ENCODE assay signal across 13 cellular contexts in the genomic region with DNA sequence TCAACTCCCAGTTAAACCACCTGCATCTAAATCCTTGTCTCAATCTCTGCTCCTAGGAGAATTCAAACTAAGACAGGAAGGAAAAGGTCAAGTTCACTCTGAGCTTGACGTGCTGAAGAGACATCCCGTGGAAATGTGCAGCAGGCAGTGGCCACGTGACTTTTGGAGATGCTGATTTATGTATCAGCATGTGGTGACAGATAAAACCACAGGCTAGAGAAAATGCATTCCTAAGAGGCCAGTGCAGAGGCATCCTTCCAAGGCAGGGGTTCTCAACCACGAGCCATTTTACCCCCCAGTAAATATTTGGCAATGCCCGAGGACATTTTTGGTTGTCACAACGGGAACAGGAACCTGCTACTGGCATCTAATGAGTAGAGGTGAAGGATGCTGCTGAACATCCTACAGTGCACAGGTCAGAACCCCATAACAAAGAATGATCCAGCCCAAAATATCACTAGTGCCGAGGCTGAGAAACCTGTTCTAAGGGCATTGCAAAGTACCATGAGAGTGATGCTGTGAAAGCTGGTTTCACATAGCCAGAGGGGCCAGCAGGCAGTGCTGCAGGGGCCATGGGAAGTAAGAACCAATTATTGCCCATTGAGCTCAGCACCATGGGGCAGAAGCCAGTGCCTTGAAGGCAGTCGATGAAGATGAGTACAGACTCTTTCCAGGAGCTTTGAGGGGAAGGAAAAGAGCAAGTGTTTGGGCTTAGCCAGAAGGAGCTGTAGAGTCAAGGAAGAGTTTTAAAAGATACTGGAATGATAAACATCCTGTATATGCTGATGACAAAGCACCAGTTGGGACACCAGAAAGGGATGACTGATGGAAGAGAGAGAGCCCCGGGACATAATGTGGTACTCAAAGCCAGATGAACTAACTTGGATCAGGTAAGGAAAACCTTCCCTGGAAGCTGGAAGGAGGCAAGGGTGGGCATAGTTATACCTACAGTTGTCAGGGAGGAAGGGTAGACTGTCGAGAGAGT.
DNase-seq lines count a peak whose midpoint lies in the region; ATAC-seq and TF ChIP-seq lines count a peak whose summit lies in the region.
"Had no signal": no experiment of that assay in that cellular context is flagged by ENCODE, and none has a peak within 500 bp of the region (broad histone marks: within the 10 kb centered on the region; RNA-seq: fewer than 3 reads in every experiment).

No MANE protein-coding gene starts in this region.

- no peak for DNase-seq in stimulated activated naive CD8-positive, alpha-beta T cell treated with anti-CD3 and anti-CD28 coated beads, Interleukin-15, Interleukin-2, amounts not matched to agents 100 U/mL and 50 U/mL, for 24 hours
- peak; percentile 19 for DNase-seq in activated CD8-positive, alpha-beta T cell treated with anti-CD3 and anti-CD28 coated beads for 36 hours
- DNase-seq in foreskin fibroblast (peak; percentile 65 to 74), sigmoid colon (no peak), NCI-H345 treated with DMSO at 0.1 percent for 48 hours (lab: John Stamatoyannopoulos, UW; ENCODE audit: unreplicated experiment) (no peak)
- no peak for DNase-seq in activated T-cell treated with anti-CD3 and anti-CD28 coated beads, Interleukin-2, amount 50 U/mL, for 1 hour
- DNase-seq: activated CD4-positive, alpha-beta T cell treated with anti-CD3 and anti-CD28 coated beads for 36 hours; body of pancreas; SHP77 treated with DMSO at 0.1 percent for 48 hours had no signal

- peaks cover 14% of the 10 kb centered on the region for H3K4me1 Mint-ChIP-seq in stimulated activated naive CD8-positive, alpha-beta T cell treated with anti-CD3 and anti-CD28 coated beads, Interleukin-15, Interleukin-2, amounts not matched to agents 100 ng/mL and 50 ng/mL, for 24 hours (ENCODE audit: low read depth)
- peaks cover 4% of the 10 kb centered on the region for H3K4me1 Mint-ChIP-seq in activated CD8-positive, alpha-beta T cell treated with anti-CD3 and anti-CD28 coated beads for 36 hours (ENCODE audit: low read depth)

- intact Hi-C loops in activated CD8-positive, alpha-beta T cell treated with anti-CD3 and anti-CD28 coated beads for 36 hours (cut with micrococcal nuclease), result no loop called here
- intact Hi-C loops in sigmoid colon (cut with DNase I), result loop anchor here (5.0 kb wide), 1 partner anchor 106 kb away; a partner anchor contains a TSS

- H3K27me3 Mint-ChIP-seq in stimulated activated naive CD8-positive, alpha-beta T cell treated with anti-CD3 and anti-CD28 coated beads, Interleukin-15, Interleukin-2, amounts not matched to agents 100 ng/mL and 50 ng/mL, for 24 hours, result no peaks in the 10 kb centered on the region
- no peaks in the 10 kb centered on the region for H3K27me3 Mint-ChIP-seq in activated CD8-positive, alpha-beta T cell treated with anti-CD3 and anti-CD28 coated beads for 36 hours
- H3K27me3 Mint-ChIP-seq: activated CD4-positive, alpha-beta T cell treated with anti-CD3 and anti-CD28 coated beads for 36 hours had no signal

- no peak overlapping the region for H3K27ac ChIP-seq in sigmoid colon
- H3K27ac ChIP-seq: body of pancreas, C4-2B had no signal

- 46 to 70% methylated on average over 10 of the region's 10 CpGs for WGBS in sigmoid colon, 2 donors

- H3K27me3 ChIP-seq in sigmoid colon, result no peaks in the 10 kb centered on the region
- H3K27me3 ChIP-seq: body of pancreas had no signal

- no peaks in the 10 kb centered on the region for H3K9me3 ChIP-seq in sigmoid colon
- H3K9me3 ChIP-seq: body of pancreas had no signal

- CTCF ChIA-PET in activated CD8-positive, alpha-beta T cell treated with anti-CD3 and anti-CD28 coated beads for 36 hours (lab: Charles Lee), result interaction anchor here (1.1 to 6.3 kb wide), 8 partner anchors 19 to 379 kb away, joined by 3 to 34 read pairs (median 8); a partner anchor contains a TSS

- no peak for TF ChIP-seq POLR2A in sigmoid colon (IDR thresholded peaks at IDR 0.05)

- no peak for TF ChIP-seq EP300 in sigmoid colon (IDR thresholded peaks at IDR 0.05)

- no peak overlapping the region for H3K4me3 ChIP-seq in foreskin fibroblast (ENCODE audit: low read depth in 1 of 2, low read length in 2 of 2)
- no peak overlapping the region for H3K4me3 ChIP-seq in sigmoid colon
- H3K4me3 ChIP-seq: body of pancreas had no signal

- POLR2A ChIA-PET in activated CD8-positive, alpha-beta T cell treated with anti-CD3 and anti-CD28 coated beads for 36 hours (lab: Charles Lee), result no interaction called here

- H3K36me3 Mint-ChIP-seq in stimulated activated naive CD8-positive, alpha-beta T cell treated with anti-CD3 and anti-CD28 coated beads, Interleukin-15, Interleukin-2, amounts not matched to agents 100 ng/mL and 50 ng/mL, for 24 hours (ENCODE audit: low read depth), result no peaks in the 10 kb centered on the region
- no peaks in the 10 kb centered on the region for H3K36me3 Mint-ChIP-seq in activated CD8-positive, alpha-beta T cell treated with anti-CD3 and anti-CD28 coated beads for 36 hours (ENCODE audit: low read depth)
- H3K36me3 Mint-ChIP-seq: stimulated activated effector memory CD8-positive, alpha-beta T cell treated with anti-CD3 and anti-CD28 coated beads, Interleukin-12 subunit alpha, Interleukin-12 subunit beta, amount 100 ng/mL, for 72 hours had no signal

- H3K4me1 ChIP-seq in sigmoid colon, result peaks cover 0 to 5% (median 2%) of the 10 kb centered on the region in 4 donors
- H3K4me1 ChIP-seq: body of pancreas had no signal

- no peaks in the 10 kb centered on the region for H3K36me3 ChIP-seq in sigmoid colon

- H3K27ac Mint-ChIP-seq in stimulated activated naive CD8-positive, alpha-beta T cell treated with anti-CD3 and anti-CD28 coated beads, Interleukin-15, Interleukin-2, amounts not matched to agents 100 ng/mL and 50 ng/mL, for 24 hours, result peak overlapping the region; percentile 13
- no peak overlapping the region for H3K27ac Mint-ChIP-seq in activated CD8-positive, alpha-beta T cell treated with anti-CD3 and anti-CD28 coated beads for 36 hours
- H3K27ac Mint-ChIP-seq: activated CD4-positive, alpha-beta T cell treated with anti-CD3 and anti-CD28 coated beads for 36 hours; stimulated activated effector memory CD8-positive, alpha-beta T cell treated with anti-CD3 and anti-CD28 coated beads, Interleukin-12 subunit alpha, Interleukin-12 subunit beta, amount 100 ng/mL, for 72 hours had no signal

- no peak overlapping the region for H3K4me3 Mint-ChIP-seq in stimulated activated naive CD8-positive, alpha-beta T cell treated with anti-CD3 and anti-CD28 coated beads, Interleukin-15, Interleukin-2, amounts not matched to agents 100 ng/mL and 50 ng/mL, for 24 hours
- no peak overlapping the region for H3K4me3 Mint-ChIP-seq in activated CD8-positive, alpha-beta T cell treated with anti-CD3 and anti-CD28 coated beads for 36 hours
- H3K4me3 Mint-ChIP-seq: activated CD4-positive, alpha-beta T cell treated with anti-CD3 and anti-CD28 coated beads for 36 hours; stimulated activated effector memory CD8-positive, alpha-beta T cell treated with anti-CD3 and anti-CD28 coated beads, Interleukin-12 subunit alpha, Interleukin-12 subunit beta, amount 100 ng/mL, for 72 hours had no signal

- H3K9me3 Mint-ChIP-seq in stimulated activated naive CD8-positive, alpha-beta T cell treated with anti-CD3 and anti-CD28 coated beads, Interleukin-15, Interleukin-2, amounts not matched to agents 100 ng/mL and 50 ng/mL, for 24 hours, result no peaks in the 10 kb centered on the region
- no peaks in the 10 kb centered on the region for H3K9me3 Mint-ChIP-seq in activated CD8-positive, alpha-beta T cell treated with anti-CD3 and anti-CD28 coated beads for 36 hours
- H3K9me3 Mint-ChIP-seq: stimulated activated effector memory CD8-positive, alpha-beta T cell treated with anti-CD3 and anti-CD28 coated beads, Interleukin-12 subunit alpha, Interleukin-12 subunit beta, amount 100 ng/mL, for 72 hours had no signal

- no peak for TF ChIP-seq CTCF in activated CD8-positive, alpha-beta T cell treated with anti-CD3 and anti-CD28 coated beads for 36 hours (IDR thresholded peaks at IDR 0.05)
- no peak for TF ChIP-seq CTCF in foreskin fibroblast (IDR thresholded peaks at IDR 0.05; ENCODE audit: low read depth, low read length)
- TF ChIP-seq CTCF in sigmoid colon (IDR thresholded peaks at IDR 0.05), result no peak

- no peak for ATAC-seq in stimulated activated naive CD8-positive, alpha-beta T cell treated with anti-CD3 and anti-CD28 coated beads, Interleukin-15, Interleukin-2, amounts not matched to agents 100 U/mL and 50 U/mL, for 24 hours
- ATAC-seq in activated CD8-positive, alpha-beta T cell treated with anti-CD3 and anti-CD28 coated beads for 36 hours, result no peak
- ATAC-seq in GM21447 (IDR thresholded peaks at IDR 0.05; ENCODE audit: unreplicated experiment), result no peak
- ATAC-seq: activated CD4-positive, alpha-beta T cell treated with anti-CD3 and anti-CD28 coated beads for 36 hours; body of pancreas; stimulated activated effector memory CD8-positive, alpha-beta T cell treated with anti-CD3 and anti-CD28 coated beads, Interleukin-12 subunit alpha, Interleukin-12 subunit beta, amount 100 ng/mL, for 72 hours had no signal

Comparison
In these comparisons a context has a peak if more than half of its experiments do, and no peak if none do; other contexts are left out.
1. DNase-seq: peak in activated CD8-positive, alpha-beta T cell treated with anti-CD3 and anti-CD28 coated beads for 36 hours (single experiment) and foreskin fibroblast (2 of 2); none in stimulated activated naive CD8-positive, alpha-beta T cell treated with anti-CD3 and anti-CD28 coated beads, Interleukin-15, Interleukin-2, amounts not matched to agents 100 U/mL and 50 U/mL, for 24 hours (single experiment), sigmoid colon (single experiment), NCI-H345 treated with DMSO at 0.1 percent for 48 hours (single experiment) and activated T-cell treated with anti-CD3 and anti-CD28 coated beads, Interleukin-2, amount 50 U/mL, for 1 hour (single experiment).